Comparison of ENCODE assay signal across 2 cellular contexts in the genomic region with DNA sequence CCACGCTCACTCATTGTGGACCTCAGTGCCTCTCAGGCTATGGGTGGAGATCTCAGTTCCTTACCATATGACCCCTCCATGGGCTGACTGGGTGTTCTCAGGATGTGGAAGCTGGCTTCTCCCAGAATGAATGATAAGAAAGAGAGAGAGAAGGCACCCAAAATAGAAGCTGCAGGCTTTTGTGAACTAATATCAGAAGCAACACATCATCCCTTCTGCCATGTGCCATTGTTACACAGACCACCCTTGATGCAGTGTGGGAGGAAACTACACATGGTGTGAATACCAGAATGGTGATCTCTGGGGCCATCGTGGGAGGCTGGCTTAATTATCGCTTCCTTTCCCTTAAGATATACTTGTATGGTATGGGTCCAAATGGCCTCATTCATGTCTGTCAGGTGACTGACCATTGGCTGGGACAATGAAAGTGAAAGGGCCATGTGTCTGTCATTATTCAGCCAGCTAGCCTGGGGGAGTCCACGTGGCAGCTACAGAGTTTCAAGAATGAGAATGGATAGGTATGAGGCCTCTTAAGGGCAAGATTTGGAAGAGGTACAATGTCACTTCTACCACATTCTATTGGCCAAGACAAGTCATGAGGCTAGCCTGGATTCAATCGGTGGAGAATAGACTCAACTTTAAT.
A peak's percentile ranks its signal among the peaks of the same experiment; 100 is the strongest.
TF ChIP-seq lines count a peak whose summit lies in the region.

No MANE protein-coding gene starts in this region.

TF ChIP-seq in HEK293, 187 proteins besides CTCF, POLR2A, EP300 and RAD21:
- 0 out of 2 replicates have a peak, but pooled peaks have one; percentile 23 for TF ChIP-seq ZFHX2 (tag by site-specific recombination; conservative IDR thresholded peaks at IDR 0.05)
- no peak for TF ChIP-seq ZNF433 (tag by site-specific recombination; IDR thresholded peaks at IDR 0.05; ENCODE audit: low read depth)

TF ChIP-seq in K562, 482 proteins besides CTCF, POLR2A, EP300 and RAD21:
- TF ChIP-seq PPARD (CRISPR knock-in tag; IDR thresholded peaks at IDR 0.05), result no peak
- TF ChIP-seq, protein P1, sequence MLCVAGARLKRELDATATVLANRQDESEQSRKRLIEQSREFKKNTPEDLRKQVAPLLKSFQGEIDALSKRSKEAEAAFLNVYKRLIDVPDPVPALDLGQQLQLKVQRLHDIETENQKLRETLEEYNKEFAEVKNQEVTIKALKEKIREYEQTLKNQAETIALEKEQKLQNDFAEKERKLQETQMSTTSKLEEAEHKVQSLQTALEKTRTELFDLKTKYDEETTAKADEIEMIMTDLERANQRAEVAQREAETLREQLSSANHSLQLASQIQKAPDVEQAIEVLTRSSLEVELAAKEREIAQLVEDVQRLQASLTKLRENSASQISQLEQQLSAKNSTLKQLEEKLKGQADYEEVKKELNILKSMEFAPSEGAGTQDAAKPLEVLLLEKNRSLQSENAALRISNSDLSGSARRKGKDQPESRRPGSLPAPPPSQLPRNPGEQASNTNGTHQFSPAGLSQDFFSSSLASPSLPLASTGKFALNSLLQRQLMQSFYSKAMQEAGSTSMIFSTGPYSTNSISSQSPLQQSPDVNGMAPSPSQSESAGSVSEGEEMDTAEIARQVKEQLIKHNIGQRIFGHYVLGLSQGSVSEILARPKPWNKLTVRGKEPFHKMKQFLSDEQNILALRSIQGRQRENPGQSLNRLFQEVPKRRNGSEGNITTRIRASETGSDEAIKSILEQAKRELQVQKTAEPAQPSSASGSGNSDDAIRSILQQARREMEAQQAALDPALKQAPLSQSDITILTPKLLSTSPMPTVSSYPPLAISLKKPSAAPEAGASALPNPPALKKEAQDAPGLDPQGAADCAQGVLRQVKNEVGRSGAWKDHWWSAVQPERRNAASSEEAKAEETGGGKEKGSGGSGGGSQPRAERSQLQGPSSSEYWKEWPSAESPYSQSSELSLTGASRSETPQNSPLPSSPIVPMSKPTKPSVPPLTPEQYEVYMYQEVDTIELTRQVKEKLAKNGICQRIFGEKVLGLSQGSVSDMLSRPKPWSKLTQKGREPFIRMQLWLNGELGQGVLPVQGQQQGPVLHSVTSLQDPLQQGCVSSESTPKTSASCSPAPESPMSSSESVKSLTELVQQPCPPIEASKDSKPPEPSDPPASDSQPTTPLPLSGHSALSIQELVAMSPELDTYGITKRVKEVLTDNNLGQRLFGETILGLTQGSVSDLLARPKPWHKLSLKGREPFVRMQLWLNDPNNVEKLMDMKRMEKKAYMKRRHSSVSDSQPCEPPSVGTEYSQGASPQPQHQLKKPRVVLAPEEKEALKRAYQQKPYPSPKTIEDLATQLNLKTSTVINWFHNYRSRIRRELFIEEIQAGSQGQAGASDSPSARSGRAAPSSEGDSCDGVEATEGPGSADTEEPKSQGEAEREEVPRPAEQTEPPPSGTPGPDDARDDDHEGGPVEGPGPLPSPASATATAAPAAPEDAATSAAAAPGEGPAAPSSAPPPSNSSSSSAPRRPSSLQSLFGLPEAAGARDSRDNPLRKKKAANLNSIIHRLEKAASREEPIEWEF (CRISPR knock-in tag; IDR thresholded peaks at IDR 0.05), result no peak
- TF ChIP-seq, protein P2, sequence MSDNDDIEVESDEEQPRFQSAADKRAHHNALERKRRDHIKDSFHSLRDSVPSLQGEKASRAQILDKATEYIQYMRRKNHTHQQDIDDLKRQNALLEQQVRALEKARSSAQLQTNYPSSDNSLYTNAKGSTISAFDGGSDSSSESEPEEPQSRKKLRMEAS (CRISPR knock-in tag; IDR thresholded peaks at IDR 0.05), result peak; percentile 71; the same call in 1 of the 2 replicates
- 0 out of 2 replicates have a peak, but pooled peaks have one; percentile 41 for TF ChIP-seq ZNF583 (CRISPR knock-in tag; IDR thresholded peaks at IDR 0.05)
- TF ChIP-seq, protein P3, sequence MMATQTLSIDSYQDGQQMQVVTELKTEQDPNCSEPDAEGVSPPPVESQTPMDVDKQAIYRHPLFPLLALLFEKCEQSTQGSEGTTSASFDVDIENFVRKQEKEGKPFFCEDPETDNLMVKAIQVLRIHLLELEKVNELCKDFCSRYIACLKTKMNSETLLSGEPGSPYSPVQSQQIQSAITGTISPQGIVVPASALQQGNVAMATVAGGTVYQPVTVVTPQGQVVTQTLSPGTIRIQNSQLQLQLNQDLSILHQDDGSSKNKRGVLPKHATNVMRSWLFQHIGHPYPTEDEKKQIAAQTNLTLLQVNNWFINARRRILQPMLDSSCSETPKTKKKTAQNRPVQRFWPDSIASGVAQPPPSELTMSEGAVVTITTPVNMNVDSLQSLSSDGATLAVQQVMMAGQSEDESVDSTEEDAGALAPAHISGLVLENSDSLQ (IDR thresholded peaks at IDR 0.05), result peak; percentile 5; the same call in 1 of the 2 replicates
- TF ChIP-seq, protein P4, sequence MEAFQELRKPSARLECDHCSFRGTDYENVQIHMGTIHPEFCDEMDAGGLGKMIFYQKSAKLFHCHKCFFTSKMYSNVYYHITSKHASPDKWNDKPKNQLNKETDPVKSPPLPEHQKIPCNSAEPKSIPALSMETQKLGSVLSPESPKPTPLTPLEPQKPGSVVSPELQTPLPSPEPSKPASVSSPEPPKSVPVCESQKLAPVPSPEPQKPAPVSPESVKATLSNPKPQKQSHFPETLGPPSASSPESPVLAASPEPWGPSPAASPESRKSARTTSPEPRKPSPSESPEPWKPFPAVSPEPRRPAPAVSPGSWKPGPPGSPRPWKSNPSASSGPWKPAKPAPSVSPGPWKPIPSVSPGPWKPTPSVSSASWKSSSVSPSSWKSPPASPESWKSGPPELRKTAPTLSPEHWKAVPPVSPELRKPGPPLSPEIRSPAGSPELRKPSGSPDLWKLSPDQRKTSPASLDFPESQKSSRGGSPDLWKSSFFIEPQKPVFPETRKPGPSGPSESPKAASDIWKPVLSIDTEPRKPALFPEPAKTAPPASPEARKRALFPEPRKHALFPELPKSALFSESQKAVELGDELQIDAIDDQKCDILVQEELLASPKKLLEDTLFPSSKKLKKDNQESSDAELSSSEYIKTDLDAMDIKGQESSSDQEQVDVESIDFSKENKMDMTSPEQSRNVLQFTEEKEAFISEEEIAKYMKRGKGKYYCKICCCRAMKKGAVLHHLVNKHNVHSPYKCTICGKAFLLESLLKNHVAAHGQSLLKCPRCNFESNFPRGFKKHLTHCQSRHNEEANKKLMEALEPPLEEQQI (IDR thresholded peaks at IDR 0.05), result no peak
- TF ChIP-seq PML (IDR thresholded peaks at IDR 0.05; ENCODE audit: low read length), result no peak
- TF ChIP-seq, protein P5, sequence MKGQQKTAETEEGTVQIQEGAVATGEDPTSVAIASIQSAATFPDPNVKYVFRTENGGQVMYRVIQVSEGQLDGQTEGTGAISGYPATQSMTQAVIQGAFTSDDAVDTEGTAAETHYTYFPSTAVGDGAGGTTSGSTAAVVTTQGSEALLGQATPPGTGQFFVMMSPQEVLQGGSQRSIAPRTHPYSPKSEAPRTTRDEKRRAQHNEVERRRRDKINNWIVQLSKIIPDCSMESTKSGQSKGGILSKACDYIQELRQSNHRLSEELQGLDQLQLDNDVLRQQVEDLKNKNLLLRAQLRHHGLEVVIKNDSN (CRISPR knock-in tag; IDR thresholded peaks at IDR 0.05), result peak; percentile 55; the same call in 1 of the 2 replicates
- TF ChIP-seq POLR2AphosphoS5 (IDR thresholded peaks at IDR 0.05; ENCODE audit: control insufficient read depth, insufficient read depth, low read depth, low read length), result no peak
- TF ChIP-seq, protein P6, sequence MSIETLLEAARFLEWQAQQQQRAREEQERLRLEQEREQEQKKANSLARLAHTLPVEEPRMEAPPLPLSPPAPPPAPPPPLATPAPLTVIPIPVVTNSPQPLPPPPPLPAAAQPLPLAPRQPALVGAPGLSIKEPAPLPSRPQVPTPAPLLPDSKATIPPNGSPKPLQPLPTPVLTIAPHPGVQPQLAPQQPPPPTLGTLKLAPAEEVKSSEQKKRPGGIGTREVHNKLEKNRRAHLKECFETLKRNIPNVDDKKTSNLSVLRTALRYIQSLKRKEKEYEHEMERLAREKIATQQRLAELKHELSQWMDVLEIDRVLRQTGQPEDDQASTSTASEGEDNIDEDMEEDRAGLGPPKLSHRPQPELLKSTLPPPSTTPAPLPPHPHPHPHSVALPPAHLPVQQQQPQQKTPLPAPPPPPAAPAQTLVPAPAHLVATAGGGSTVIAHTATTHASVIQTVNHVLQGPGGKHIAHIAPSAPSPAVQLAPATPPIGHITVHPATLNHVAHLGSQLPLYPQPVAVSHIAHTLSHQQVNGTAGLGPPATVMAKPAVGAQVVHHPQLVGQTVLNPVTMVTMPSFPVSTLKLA (conservative IDR thresholded peaks at IDR 0.05), result peak in 1 of 2 experiments; percentile 33; a peak in 1 of 4 replicates
- TF ChIP-seq, protein P7, sequence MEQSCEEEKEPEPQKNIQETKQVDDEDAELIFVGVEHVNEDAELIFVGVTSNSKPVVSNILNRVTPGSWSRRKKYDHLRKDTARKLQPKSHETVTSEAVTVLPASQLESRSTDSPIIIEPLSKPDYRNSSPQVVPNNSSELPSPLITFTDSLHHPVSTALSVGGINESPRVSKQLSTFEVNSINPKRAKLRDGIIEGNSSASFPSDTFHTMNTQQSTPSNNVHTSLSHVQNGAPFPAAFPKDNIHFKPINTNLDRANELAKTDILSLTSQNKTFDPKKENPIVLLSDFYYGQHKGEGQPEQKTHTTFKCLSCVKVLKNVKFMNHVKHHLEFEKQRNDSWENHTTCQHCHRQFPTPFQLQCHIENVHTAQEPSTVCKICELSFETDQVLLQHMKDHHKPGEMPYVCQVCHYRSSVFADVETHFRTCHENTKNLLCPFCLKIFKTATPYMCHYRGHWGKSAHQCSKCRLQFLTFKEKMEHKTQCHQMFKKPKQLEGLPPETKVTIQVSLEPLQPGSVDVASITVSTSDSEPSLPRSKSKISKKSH (CRISPR knock-in tag; IDR thresholded peaks at IDR 0.05), result no peak
- TF ChIP-seq, protein P8, sequence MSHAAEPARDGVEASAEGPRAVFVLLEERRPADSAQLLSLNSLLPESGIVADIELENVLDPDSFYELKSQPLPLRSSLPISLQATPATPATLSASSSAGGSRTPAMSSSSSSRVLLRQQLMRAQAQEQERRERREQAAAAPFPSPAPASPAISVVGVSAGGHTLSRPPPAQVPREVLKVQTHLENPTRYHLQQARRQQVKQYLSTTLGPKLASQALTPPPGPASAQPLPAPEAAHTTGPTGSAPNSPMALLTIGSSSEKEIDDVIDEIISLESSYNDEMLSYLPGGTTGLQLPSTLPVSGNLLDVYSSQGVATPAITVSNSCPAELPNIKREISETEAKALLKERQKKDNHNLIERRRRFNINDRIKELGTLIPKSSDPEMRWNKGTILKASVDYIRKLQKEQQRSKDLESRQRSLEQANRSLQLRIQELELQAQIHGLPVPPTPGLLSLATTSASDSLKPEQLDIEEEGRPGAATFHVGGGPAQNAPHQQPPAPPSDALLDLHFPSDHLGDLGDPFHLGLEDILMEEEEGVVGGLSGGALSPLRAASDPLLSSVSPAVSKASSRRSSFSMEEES (CRISPR knock-in tag; IDR thresholded peaks at IDR 0.05), result 0 out of 2 replicates have a peak, but pooled peaks have one; percentile 1
- TF ChIP-seq MYNN (IDR thresholded peaks at IDR 0.05), result no peak
- no peak for TF ChIP-seq MYNN (CRISPR knock-in tag; IDR thresholded peaks at IDR 0.05)
- TF ChIP-seq PYGO2 (tag; IDR thresholded peaks at IDR 0.05), result no peak
- TF ChIP-seq ZNF347 (CRISPR knock-in tag; IDR thresholded peaks at IDR 0.05; ENCODE audit: low read depth), result no peak
